ENCODE assay signal across 30 cellular contexts in genomic region chr2:164561416-164561815, GRCh38. TPM values are rescaled to one million over a fixed set of nuclear protein-coding genes. Genes with fewer than 3 reads are reported as not detected.
"Had no signal": no experiment of that assay in that cellular context is flagged by ENCODE, and none has a peak within 500 bp of the region (broad histone marks: within the 10 kb centered on the region; RNA-seq: fewer than 3 reads in every experiment).

No MANE protein-coding gene starts in this region.

- H3K9me3 ChIP-seq: MG63 had no signal

- H3K27me3 ChIP-seq: MG63 had no signal

- DNase-seq: activated B cell treated with CpG ODN at 0.5 μM for 24 hours; activated CD4-positive, alpha-beta memory T cell treated with anti-CD3 and anti-CD28 coated beads for 36 hours; activated CD4-positive, alpha-beta T cell treated with anti-CD3 and anti-CD28 coated beads for 4 hours; activated CD4-positive, alpha-beta T cell treated with anti-CD3 and anti-CD28 coated beads, Interleukin-2, amount 50 U/mL, for 1 hour; activated CD4-positive, CD25-positive, alpha-beta regulatory T cell treated with anti-CD3 and anti-CD28 coated beads, Interleukin-2, amount 50 U/mL, for 72 hours; activated CD8-positive, alpha-beta memory T cell treated with anti-CD3 and anti-CD28 coated beads for 24 hours; activated CD8-positive, alpha-beta memory T cell treated with anti-CD3 and anti-CD28 coated beads, Interleukin-2, amount 10 ng/mL, durations not matched to agents 7 days and 5 days; activated CD8-positive, alpha-beta memory T cell treated with anti-CD3 and anti-CD28 coated beads, Interleukin-2, amount 50 U/mL, for 48 hours; activated effector memory CD4-positive, alpha-beta T cell treated with Interleukin-2 at 50 U/mL for 16 hours; activated naive CD4-positive, alpha-beta T cell treated with anti-CD3 and anti-CD28 coated beads, Interleukin-2, amount 10 ng/mL, durations not matched to agents 7 days and 5 days; activated naive CD8-positive, alpha-beta T cell treated with anti-CD3 and anti-CD28 coated beads, Interleukin-2, amount 50 U/mL, for 24 hours; activated T-cell treated with anti-CD3 and anti-CD28 coated beads, Interleukin-2, amount 50 U/mL, for 48 hours; anterior cingulate cortex; caudate nucleus; Karpas-422; KBM-7; MG63; NCI-H1092; NCI-H1436 treated with DMSO at 0.1 percent for 48 hours; NCI-H1694 treated with DMSO at 0.1 percent for 48 hours; NCI-H2029; NCI-H345; NCI-H524 treated with DMSO at 0.1 percent for 48 hours; SW 1271; T-helper 1 cell; T-helper 2 cell; T-helper 9 cell had no signal

- ATAC-seq: activated CD8-positive, alpha-beta memory T cell treated with anti-CD3 and anti-CD28 coated beads, Interleukin-2, amount 10 ng/mL, durations not matched to agents 7 days and 5 days; activated naive CD8-positive, alpha-beta T cell treated with anti-CD3 and anti-CD28 coated beads, Interleukin-2, amount 50 U/mL, for 24 hours; Panc1 had no signal

- H3K4me3 ChIP-seq: MG63 had no signal

- H3K27ac ChIP-seq: VCaP had no signal

- H3K36me3 ChIP-seq: MG63 had no signal

RNA-seq across cellular contexts. Expression of gene GRB14, which starts 59.9 kb away (rescaled TPM):
- total RNA-seq: activated B cell treated with CpG ODN at 0.5 μM for 24 hours; activated CD4-positive, alpha-beta memory T cell treated with anti-CD3 and anti-CD28 coated beads for 36 hours; activated CD8-positive, alpha-beta memory T cell treated with anti-CD3 and anti-CD28 coated beads, Interleukin-2, amount 10 ng/mL, durations not matched to agents 7 days and 5 days; RPMI7951 had no signal
